Comparison of ENCODE assay signal across 8 cellular contexts in the genomic region with DNA sequence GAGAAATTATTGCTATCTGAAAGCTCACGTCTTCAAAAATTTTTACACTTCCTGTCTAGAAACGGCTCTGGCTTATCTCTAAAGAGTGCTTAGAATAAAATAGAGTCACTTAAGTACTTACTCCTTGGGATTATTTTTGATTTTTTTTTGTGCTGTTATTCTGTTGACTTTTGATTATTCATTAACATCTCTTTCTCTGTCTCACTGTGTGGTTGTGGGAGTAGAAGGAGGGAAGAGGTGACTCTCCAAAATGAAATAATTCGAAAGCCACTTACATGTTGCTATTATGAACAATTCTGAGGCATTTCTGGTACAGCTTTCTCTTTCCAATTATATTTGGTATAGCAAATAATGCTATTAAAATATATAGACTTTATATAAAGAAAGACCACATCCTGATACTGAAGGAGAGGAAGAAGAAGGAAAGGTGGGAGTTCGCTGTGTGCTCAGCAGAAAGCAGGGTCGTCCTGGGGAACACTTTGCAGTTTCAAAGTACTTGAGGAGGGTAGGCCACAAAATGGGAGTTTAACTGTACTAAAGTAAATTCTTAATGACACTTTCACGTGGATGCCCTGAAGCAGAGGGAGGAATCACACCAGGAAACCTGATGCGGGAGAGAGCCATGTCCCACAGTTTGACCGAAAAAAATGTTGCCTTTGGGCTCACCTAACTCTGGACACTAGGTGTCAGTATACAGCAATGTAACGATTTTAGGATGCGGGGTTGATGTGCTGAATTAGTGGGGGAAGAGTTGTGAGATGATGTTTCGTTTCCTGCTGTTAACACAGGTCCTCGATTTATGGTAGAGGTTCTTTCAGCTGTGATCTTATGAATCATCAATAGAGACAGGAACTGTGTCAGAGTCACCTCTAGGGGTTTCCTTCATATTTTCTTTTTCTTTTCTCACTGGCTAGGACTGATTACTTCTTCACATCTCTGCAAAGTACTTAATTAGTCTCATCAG. TPM values are rescaled to one million over a fixed set of nuclear protein-coding genes. Genes with fewer than 3 reads are reported as not detected.
DNase-seq lines count a peak whose midpoint lies in the region; ATAC-seq and TF ChIP-seq lines count a peak whose summit lies in the region.

No MANE protein-coding gene starts in this region.

- BruUV-seq in PC-9 (replicated peaks; lab: Mats Ljungman, UMichigan) = no TSS peak

- H3K36me3 ChIP-seq in PC-9 (ENCODE audit: low read depth) (no peaks in the 10 kb centered on the region), transverse colon (no peaks in the 10 kb centered on the region)

- no peak overlapping the region for H3K27ac Mint-ChIP-seq in nephron progenitor cell

- no peak overlapping the region for H3K4me3 ChIP-seq in PC-9
- H3K4me3 ChIP-seq in transverse colon = no peak overlapping the region

- no peaks in the 10 kb centered on the region for H3K9me3 ChIP-seq in PC-9 (ENCODE audit: insufficient read depth, low read depth)
- H3K9me3 ChIP-seq in transverse colon = peaks cover 0 to 5% of the 10 kb centered on the region in 2 donors

- H3K4me3 Mint-ChIP-seq in activated T-cell treated with anti-CD3 and anti-CD28 coated beads, Interleukin-2, amount 50 U/mL, for 4 hours = peak overlapping the region; percentile 21
- H3K4me3 Mint-ChIP-seq in nephron progenitor cell = no peak overlapping the region

- H3K4me1 ChIP-seq in PC-9 (replicated peaks; ENCODE audit: insufficient read depth) (peaks cover 6% of the 10 kb centered on the region; the same call in 1 of the 2 replicates), transverse colon (peaks cover 0 to 4% (median 0%) of the 10 kb centered on the region in 4 donors)

- H3K4me2 ChIP-seq in PC-9 = peak overlapping the region; percentile 24; the same call in 1 of the 2 replicates

- no peak overlapping the region for H2AFZ ChIP-seq in PC-9

- no peaks in the 10 kb centered on the region for H3K9me2 ChIP-seq in PC-9 (ENCODE audit: insufficient read depth)

- no peaks in the 10 kb centered on the region; the same call in 1 of the 2 replicates for H3F3A ChIP-seq in PC-9 (ENCODE audit: insufficient read depth, low read depth)

- intact Hi-C loops in PC-9 (cut with micrococcal nuclease; ENCODE audit: unreplicated experiment) = loop anchor here (1.0 to 5.0 kb wide), 13 partner anchors 117 to 1642 kb away; a partner anchor contains a TSS
- intact Hi-C loops in transverse colon (cut with DNase I; ENCODE audit: low total_unique reads) = loop anchor here (5.0 to 10.0 kb wide), 3 partner anchors 890 to 1647 kb away; a partner anchor contains a TSS

- in situ Hi-C loops in transverse colon (cut with MboI; ENCODE audit: low pct_ligation_motif_present in 1 of 4, low pct_unique_long_range_greater_than_20kb in 1 of 4, low sequenced_read_pairs in 3 of 4) = loop anchor here in 3 of 4 donors (10.0 to 25.0 kb wide), 9 partner anchors 890 to 1840 kb away; a partner anchor contains a TSS

- H3K27ac ChIP-seq in PC-9 (no peak overlapping the region), transverse colon (no peak overlapping the region)

- peaks cover 22% of the 10 kb centered on the region for H3K4me1 Mint-ChIP-seq in activated T-cell treated with anti-CD3 and anti-CD28 coated beads, Interleukin-2, amount 50 U/mL, for 4 hours (ENCODE audit: low read depth)
- H3K4me1 Mint-ChIP-seq in nephron progenitor cell = peaks cover 9% of the 10 kb centered on the region

- POLR2A ChIA-PET in PC-9 (lab: Charles Lee; ENCODE audit: unreplicated experiment) = interaction anchor here (0.6 kb wide), 1 partner anchor 458 kb away, joined by 3 read pairs; no protein-coding TSS in a partner anchor

- DNase-seq in GM03348 (ENCODE audit: low spot score) (peak; percentile 79), H4 (ENCODE audit: low spot score) (peak; percentile 87), Kasumi-1 (lab: John Stamatoyannopoulos, UW) (peak; percentile 93 to 97), PC-9 (peak; percentile 50 to 65), fibroblast of gingiva (ENCODE audit: low read depth) (peak; percentile 83), nephron progenitor cell (peak; percentile 53), transverse colon (peak; percentile 23)
- peak; percentile 31 for DNase-seq in activated T-cell treated with anti-CD3 and anti-CD28 coated beads, Interleukin-2, amount 50 U/mL, for 4 hours

- peak; percentile 99 to 100 for ATAC-seq in activated T-cell treated with anti-CD3 and anti-CD28 coated beads, Interleukin-2, amount 50 U/mL, for 4 hours

- no peaks in the 10 kb centered on the region for H3K27me3 ChIP-seq in PC-9 (ENCODE audit: insufficient read depth, low read depth)
- no peaks in the 10 kb centered on the region for H3K27me3 ChIP-seq in transverse colon

- no peak for TF ChIP-seq POLR2A in transverse colon (IDR thresholded peaks at IDR 0.05)

- CTCF ChIA-PET in PC-9 (lab: Charles Lee) = interaction anchor here (0.5 to 1.3 kb wide), 4 partner anchors 1374 to 1894 kb away, joined by 3 read pairs; no protein-coding TSS in a partner anchor

- WGBS in transverse colon (ENCODE audit: low coverage in 1 of 2), 2 donors = 27 to 30% methylated on average over 9 to 12 of the region's 12 CpGs

- H4K20me1 ChIP-seq in PC-9 (ENCODE audit: insufficient read depth) = no peaks in the 10 kb centered on the region

- TF ChIP-seq CTCF in PC-9 (conservative IDR thresholded peaks at IDR 0.05) (peak; percentile 70), nephron progenitor cell (IDR thresholded peaks at IDR 0.05) (peak; percentile 78), transverse colon (IDR thresholded peaks at IDR 0.05) (peak; percentile 77 to 83 (median 78))

- no peaks in the 10 kb centered on the region for H3K36me3 Mint-ChIP-seq in activated T-cell treated with anti-CD3 and anti-CD28 coated beads, Interleukin-2, amount 50 U/mL, for 4 hours (ENCODE audit: insufficient read depth)
- H3K36me3 Mint-ChIP-seq in nephron progenitor cell (ENCODE audit: low read depth) = peaks cover 10% of the 10 kb centered on the region

- no peaks in the 10 kb centered on the region for H3K9me3 Mint-ChIP-seq in activated T-cell treated with anti-CD3 and anti-CD28 coated beads, Interleukin-2, amount 50 U/mL, for 4 hours
- peaks cover 22% of the 10 kb centered on the region for H3K9me3 Mint-ChIP-seq in nephron progenitor cell

- no peak for TF ChIP-seq EP300 in transverse colon (IDR thresholded peaks at IDR 0.05; ENCODE audit: low read depth)

- H3K79me2 ChIP-seq in PC-9 (ENCODE audit: low read depth) = no peaks in the 10 kb centered on the region

- H3K27me3 Mint-ChIP-seq in activated T-cell treated with anti-CD3 and anti-CD28 coated beads, Interleukin-2, amount 50 U/mL, for 4 hours (ENCODE audit: low read depth) = peaks cover 9% of the 10 kb centered on the region
- H3K27me3 Mint-ChIP-seq in nephron progenitor cell (ENCODE audit: low read depth, poor library complexity) = peaks cover 8% of the 10 kb centered on the region

RNA-seq across cellular contexts. Expression of a gene that starts 9.8 kb away (rescaled TPM):
- 258 and 263 TPM in 2 replicates for total RNA-seq in H4 (2014; rRNA removed; shearing (Covaris generic))
- 112 and 135 TPM in 2 replicates for total RNA-seq in PC-9 (2021)
- total RNA-seq in activated T-cell treated with anti-CD3 and anti-CD28 coated beads, Interleukin-2, amount 50 U/mL, for 4 hours = 100 to 1,000 TPM; 144 to 152 (median 148) TPM
- total RNA-seq in transverse colon = 10 to 100 TPM in 3 of 4 donors, 1 to 10 TPM in 1; 7.8 to 91.6 (median 44.5) TPM

Comparison
In these comparisons a context has a peak if more than half of its experiments do, and no peak if none do; other contexts are left out.
1. DNase-seq: peak in every context shown above with its lines; median percentile 95 in Kasumi-1; 87 in H4; 83 in fibroblast of gingiva; 79 in GM03348; 58 in PC-9; 53 in nephron progenitor cell; 31 in activated T-cell treated with anti-CD3 and anti-CD28 coated beads, Interleukin-2, amount 50 U/mL, for 4 hours; 23 in transverse colon.